Comparison of ENCODE assay signal across 1 cellular context in the genomic region with DNA sequence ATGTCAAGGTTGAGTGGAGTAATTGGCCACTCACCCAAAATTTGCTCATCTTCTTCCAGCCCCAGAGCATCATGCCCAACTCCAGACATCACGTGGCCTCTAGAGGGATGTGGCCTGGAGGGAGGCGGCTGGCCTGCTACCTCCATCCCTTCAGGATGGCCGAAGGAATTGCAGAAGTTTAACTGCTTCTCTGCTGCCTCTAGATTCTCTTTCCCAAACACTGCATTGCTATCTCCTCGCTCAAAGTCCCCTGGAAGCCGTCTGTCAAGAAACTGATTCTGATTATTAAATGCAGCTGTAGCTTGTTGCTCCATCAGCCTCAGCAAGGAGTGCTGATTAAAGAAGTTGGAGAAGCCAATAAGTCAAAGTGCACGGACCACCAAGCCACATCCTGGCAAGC.
TF ChIP-seq lines count a peak whose summit lies in the region.

No MANE protein-coding gene starts in this region.

TF ChIP-seq in K562, 482 proteins besides CTCF, POLR2A, EP300 and RAD21 (continued from another document):
- TF ChIP-seq ZHX1 (conservative IDR thresholded peaks at IDR 0.05; ENCODE audit: low read length), result no peak
- 0 out of 2 replicates have a peak, but pooled peaks have one; percentile 22 for TF ChIP-seq CBFA2T2 (conservative IDR thresholded peaks at IDR 0.05)
- TF ChIP-seq, protein P1, sequence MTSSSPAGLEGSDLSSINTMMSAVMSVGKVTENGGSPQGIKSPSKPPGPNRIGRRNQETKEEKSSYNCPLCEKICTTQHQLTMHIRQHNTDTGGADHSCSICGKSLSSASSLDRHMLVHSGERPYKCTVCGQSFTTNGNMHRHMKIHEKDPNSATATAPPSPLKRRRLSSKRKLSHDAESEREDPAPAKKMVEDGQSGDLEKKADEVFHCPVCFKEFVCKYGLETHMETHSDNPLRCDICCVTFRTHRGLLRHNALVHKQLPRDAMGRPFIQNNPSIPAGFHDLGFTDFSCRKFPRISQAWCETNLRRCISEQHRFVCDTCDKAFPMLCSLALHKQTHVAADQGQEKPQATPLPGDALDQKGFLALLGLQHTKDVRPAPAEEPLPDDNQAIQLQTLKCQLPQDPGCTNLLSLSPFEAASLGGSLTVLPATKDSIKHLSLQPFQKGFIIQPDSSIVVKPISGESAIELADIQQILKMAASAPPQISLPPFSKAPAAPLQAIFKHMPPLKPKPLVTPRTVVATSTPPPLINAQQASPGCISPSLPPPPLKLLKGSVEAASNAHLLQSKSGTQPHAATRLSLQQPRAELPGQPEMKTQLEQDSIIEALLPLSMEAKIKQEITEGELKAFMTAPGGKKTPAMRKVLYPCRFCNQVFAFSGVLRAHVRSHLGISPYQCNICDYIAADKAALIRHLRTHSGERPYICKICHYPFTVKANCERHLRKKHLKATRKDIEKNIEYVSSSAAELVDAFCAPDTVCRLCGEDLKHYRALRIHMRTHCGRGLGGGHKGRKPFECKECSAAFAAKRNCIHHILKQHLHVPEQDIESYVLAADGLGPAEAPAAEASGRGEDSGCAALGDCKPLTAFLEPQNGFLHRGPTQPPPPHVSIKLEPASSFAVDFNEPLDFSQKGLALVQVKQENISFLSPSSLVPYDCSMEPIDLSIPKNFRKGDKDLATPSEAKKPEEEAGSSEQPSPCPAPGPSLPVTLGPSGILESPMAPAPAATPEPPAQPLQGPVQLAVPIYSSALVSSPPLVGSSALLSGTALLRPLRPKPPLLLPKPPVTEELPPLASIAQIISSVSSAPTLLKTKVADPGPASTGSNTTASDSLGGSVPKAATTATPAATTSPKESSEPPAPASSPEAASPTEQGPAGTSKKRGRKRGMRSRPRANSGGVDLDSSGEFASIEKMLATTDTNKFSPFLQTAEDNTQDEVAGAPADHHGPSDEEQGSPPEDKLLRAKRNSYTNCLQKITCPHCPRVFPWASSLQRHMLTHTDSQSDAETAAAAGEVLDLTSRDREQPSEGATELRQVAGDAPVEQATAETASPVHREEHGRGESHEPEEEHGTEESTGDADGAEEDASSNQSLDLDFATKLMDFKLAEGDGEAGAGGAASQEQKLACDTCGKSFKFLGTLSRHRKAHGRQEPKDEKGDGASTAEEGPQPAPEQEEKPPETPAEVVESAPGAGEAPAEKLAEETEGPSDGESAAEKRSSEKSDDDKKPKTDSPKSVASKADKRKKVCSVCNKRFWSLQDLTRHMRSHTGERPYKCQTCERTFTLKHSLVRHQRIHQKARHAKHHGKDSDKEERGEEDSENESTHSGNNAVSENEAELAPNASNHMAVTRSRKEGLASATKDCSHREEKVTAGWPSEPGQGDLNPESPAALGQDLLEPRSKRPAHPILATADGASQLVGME (CRISPR knock-in tag; IDR thresholded peaks at IDR 0.05), result no peak
- no peak for TF ChIP-seq PREB (CRISPR knock-in tag; IDR thresholded peaks at IDR 0.05)
